ENCODE assay signal across 14 cellular contexts in genomic region chr10:114911052-114911697, GRCh38. TPM values are rescaled to one million over a fixed set of nuclear protein-coding genes. Genes with fewer than 3 reads are reported as not detected.
DNase-seq lines count a peak whose midpoint lies in the region; ATAC-seq lines count a peak whose summit lies in the region.
"Had no signal": no experiment of that assay in that cellular context is flagged by ENCODE, and none has a peak within 500 bp of the region (broad histone marks: within the 10 kb centered on the region; RNA-seq: fewer than 3 reads in every experiment).

No MANE protein-coding gene starts in this region.

- peaks cover 16% of the 10 kb centered on the region for H3K27me3 Mint-ChIP-seq in activated T-cell treated with anti-CD3 and anti-CD28 coated beads, Interleukin-2, amount 50 U/mL, for 72 hours (ENCODE audit: low read depth)
- H3K27me3 Mint-ChIP-seq in stimulated activated naive B cell treated with anti-CD40 and anti-IgM and Interleukin-4, amounts not matched to agents 10 μg/mL and 1 μg/mL and 100 μg/mL, for 72 hours = peaks cover 0 to 6% of the 10 kb centered on the region in 2 donors

- H3K4me3 Mint-ChIP-seq in activated T-cell treated with anti-CD3 and anti-CD28 coated beads, Interleukin-2, amount 50 U/mL, for 72 hours = peak overlapping the region in 1 of 2 donors; percentile 58
- H3K4me3 Mint-ChIP-seq in stimulated activated naive B cell treated with anti-CD40 and anti-IgM and Interleukin-4, amounts not matched to agents 10 μg/mL and 1 μg/mL and 100 μg/mL, for 72 hours = no peak overlapping the region
- H3K4me3 Mint-ChIP-seq: H9 had no signal

- H3K9me3 Mint-ChIP-seq in activated T-cell treated with anti-CD3 and anti-CD28 coated beads, Interleukin-2, amount 50 U/mL, for 72 hours = no peaks in the 10 kb centered on the region
- no peaks in the 10 kb centered on the region for H3K9me3 Mint-ChIP-seq in stimulated activated naive B cell treated with anti-CD40 and anti-IgM and Interleukin-4, amounts not matched to agents 10 μg/mL and 1 μg/mL and 100 μg/mL, for 72 hours
- H3K9me3 Mint-ChIP-seq: H9 had no signal

- no peaks in the 10 kb centered on the region for H3K36me3 Mint-ChIP-seq in activated T-cell treated with anti-CD3 and anti-CD28 coated beads, Interleukin-2, amount 50 U/mL, for 72 hours (ENCODE audit: insufficient read depth in 2 of 2)
- H3K36me3 Mint-ChIP-seq in stimulated activated naive B cell treated with anti-CD40 and anti-IgM and Interleukin-4, amounts not matched to agents 10 μg/mL and 1 μg/mL and 100 μg/mL, for 72 hours = no peaks in the 10 kb centered on the region

- peaks cover 22% of the 10 kb centered on the region for H3K4me1 Mint-ChIP-seq in activated T-cell treated with anti-CD3 and anti-CD28 coated beads, Interleukin-2, amount 50 U/mL, for 72 hours (ENCODE audit: low read depth)
- no peaks in the 10 kb centered on the region for H3K4me1 Mint-ChIP-seq in stimulated activated naive B cell treated with anti-CD40 and anti-IgM and Interleukin-4, amounts not matched to agents 10 μg/mL and 1 μg/mL and 100 μg/mL, for 72 hours

- peak in 1 of 2 donors; percentile 22 for DNase-seq in activated T-cell treated with anti-CD3 and anti-CD28 coated beads, Interleukin-2, amount 50 U/mL, for 72 hours
- no peak for DNase-seq in activated T-cell treated with anti-CD3 and anti-CD28 coated beads, Interleukin-2, amount 50 U/mL, for 48 hours
- no peak for DNase-seq in stimulated activated naive B cell treated with anti-CD40 and anti-IgM and Interleukin-4, amounts not matched to agents 10 μg/mL and 1 μg/mL and 100 μg/mL, for 72 hours
- DNase-seq in MV-4-11 (lab: John Stamatoyannopoulos, UW) = no peak
- no peak for DNase-seq in stimulated activated CD4-positive, alpha-beta T cell treated with anti-CD3 and anti-CD28 coated beads, Interleukin-4, amount 100 ng/mL, for 4 hours
- DNase-seq in stimulated activated naive CD4-positive, alpha-beta T cell treated with Interleukin-2 at 50 U/mL for 16 hours (lab: John Stamatoyannopoulos, UW) = no peak
- DNase-seq: ACHN; activated CD4-positive, alpha-beta T cell treated with anti-CD3 and anti-CD28 coated beads, Interleukin-2, amount 50 U/mL, for 1 hour; aorta; H9; SHP77 treated with DMSO at 0.1 percent for 48 hours; small intestine had no signal

- ATAC-seq in activated T-cell treated with anti-CD3 and anti-CD28 coated beads, Interleukin-2, amount 50 U/mL, for 72 hours (replicated peaks in 1 of 2) = peak; percentile 75 to 83
- ATAC-seq in HG02610 (IDR thresholded peaks at IDR 0.05; ENCODE audit: unreplicated experiment) = peak; percentile 85
- ATAC-seq in HG03521 (IDR thresholded peaks at IDR 0.05; ENCODE audit: unreplicated experiment) = peak; percentile 68
- ATAC-seq in stimulated activated naive B cell treated with anti-CD40 and anti-IgM and Interleukin-4, amounts not matched to agents 10 μg/mL and 1 μg/mL and 100 μg/mL, for 72 hours (replicated peaks) = peak in 1 of 2 donors; percentile 22

- H3K27ac Mint-ChIP-seq in activated T-cell treated with anti-CD3 and anti-CD28 coated beads, Interleukin-2, amount 50 U/mL, for 72 hours = peak overlapping the region; percentile 56
- H3K27ac Mint-ChIP-seq in stimulated activated naive B cell treated with anti-CD40 and anti-IgM and Interleukin-4, amounts not matched to agents 10 μg/mL and 1 μg/mL and 100 μg/mL, for 72 hours = peak overlapping the region; percentile 7

RNA-seq across cellular contexts. Expression of gene TRUB1, which starts 26.8 kb away (rescaled TPM):
- total RNA-seq in activated T-cell treated with anti-CD3 and anti-CD28 coated beads, Interleukin-2, amount 50 U/mL, for 72 hours = 10 to 100 TPM; 13.1 to 14.2 TPM
